Comparison of ENCODE assay signal across 8 cellular contexts in the genomic region with DNA sequence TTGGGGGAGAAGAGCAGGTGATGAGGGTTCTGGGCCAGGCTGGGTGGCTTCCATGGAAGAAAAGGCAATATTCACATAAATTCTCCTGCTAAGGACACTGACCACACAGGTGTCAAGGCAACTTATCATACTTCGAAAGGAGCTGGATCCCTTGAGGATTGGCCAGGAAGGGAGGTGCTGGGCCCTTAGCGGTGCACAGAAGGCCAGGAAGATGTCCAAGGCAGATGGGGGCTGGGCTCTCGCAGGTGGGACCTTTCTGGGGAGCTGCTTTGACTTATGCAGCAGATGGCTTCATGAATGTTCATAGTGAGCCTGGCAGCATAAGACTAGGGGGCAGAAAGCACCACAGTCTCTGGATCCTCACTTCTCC. TPM values are rescaled to one million over a fixed set of nuclear protein-coding genes. Genes with fewer than 3 reads are reported as not detected.
A peak's percentile ranks its signal among the peaks of the same experiment; 100 is the strongest.
DNase-seq lines count a peak whose midpoint lies in the region; ATAC-seq and TF ChIP-seq lines count a peak whose summit lies in the region.

No MANE protein-coding gene starts in this region.

- no peak for DNase-seq in activated CD8-positive, alpha-beta memory T cell treated with anti-CD3 and anti-CD28 coated beads, Interleukin-2, amount 10 ng/mL, durations not matched to agents 7 days and 5 days
- no peak for DNase-seq in activated CD8-positive, alpha-beta memory T cell treated with anti-CD3 and anti-CD28 coated beads, Interleukin-2, amount 50 U/mL, for 4 hours
- no peak for DNase-seq in adipocyte (ENCODE audit: low read depth)
- DNase-seq in myocyte (ENCODE audit: low read depth) = peak; percentile 66
- DNase-seq in suprapubic skin (ENCODE audit: low spot score in 2 of 2) = peak; percentile 48 to 59
- no peak for DNase-seq in mesenteric fat pad (ENCODE audit: low spot score)
- no peak for DNase-seq in stimulated activated CD8-positive, alpha-beta memory T cell treated with anti-CD3 and anti-CD28 coated beads, Interleukin-4, amount 100 ng/mL, for 48 hours

- 49% methylated on average over 3 of the region's 3 CpGs for WGBS in suprapubic skin

- no peak for TF ChIP-seq POLR2A in suprapubic skin (IDR thresholded peaks at IDR 0.05)

- H3K4me1 ChIP-seq in adipocyte (ENCODE audit: control insufficient read depth, insufficient read depth, low read length) (peaks cover 56% of the 10 kb centered on the region), suprapubic skin (peaks cover 67% of the 10 kb centered on the region)

- peaks cover 17% of the 10 kb centered on the region for H3K36me3 Mint-ChIP-seq in activated CD8-positive, alpha-beta memory T cell treated with anti-CD3 and anti-CD28 coated beads, Interleukin-2, amount 10 ng/mL, durations not matched to agents 7 days and 5 days

- H3K36me3 ChIP-seq in adipocyte (ENCODE audit: control insufficient read depth, insufficient read depth, low read length, severe bottlenecking) (peaks cover 35% of the 10 kb centered on the region), suprapubic skin (peaks cover 33% of the 10 kb centered on the region)

- TF ChIP-seq EP300 in suprapubic skin (IDR thresholded peaks at IDR 0.05) = no peak

- H3K4me3 Mint-ChIP-seq in activated CD8-positive, alpha-beta memory T cell treated with anti-CD3 and anti-CD28 coated beads, Interleukin-2, amount 10 ng/mL, durations not matched to agents 7 days and 5 days = no peak overlapping the region

- no peaks in the 10 kb centered on the region for H3K27me3 Mint-ChIP-seq in activated CD8-positive, alpha-beta memory T cell treated with anti-CD3 and anti-CD28 coated beads, Interleukin-2, amount 10 ng/mL, durations not matched to agents 7 days and 5 days

- TF ChIP-seq CTCF in suprapubic skin (IDR thresholded peaks at IDR 0.05) = no peak

- CTCF ChIA-PET in activated CD8-positive, alpha-beta memory T cell treated with anti-CD3 and anti-CD28 coated beads, Interleukin-2, amount 10 ng/mL, durations not matched to agents 7 days and 5 days (lab: Charles Lee) = interaction anchor here (1.0 to 11.3 kb wide), 6 partner anchors 9 to 297 kb away, joined by 3 to 233 read pairs (median 4); partner anchors contain the start of genes BLOC1S1 and SARNP

- peaks cover 57% of the 10 kb centered on the region for H3K4me1 Mint-ChIP-seq in activated CD8-positive, alpha-beta memory T cell treated with anti-CD3 and anti-CD28 coated beads, Interleukin-2, amount 10 ng/mL, durations not matched to agents 7 days and 5 days

- H3K27me3 ChIP-seq in adipocyte (replicated peaks; ENCODE audit: control insufficient read depth, insufficient read depth, low read length) (no peaks in the 10 kb centered on the region), suprapubic skin (no peaks in the 10 kb centered on the region)

- ATAC-seq in activated CD8-positive, alpha-beta memory T cell treated with anti-CD3 and anti-CD28 coated beads, Interleukin-2, amount 10 ng/mL, durations not matched to agents 7 days and 5 days = no peak
- no peak for ATAC-seq in HG03354 (IDR thresholded peaks at IDR 0.05; ENCODE audit: poor library complexity, severe bottlenecking, unreplicated experiment)

- H3K9me3 Mint-ChIP-seq in activated CD8-positive, alpha-beta memory T cell treated with anti-CD3 and anti-CD28 coated beads, Interleukin-2, amount 10 ng/mL, durations not matched to agents 7 days and 5 days (ENCODE audit: low read depth) = no peaks in the 10 kb centered on the region

- H3K4me3 ChIP-seq in adipocyte (ENCODE audit: low read length) (peak overlapping the region; percentile 97), suprapubic skin (no peak overlapping the region)

- H3K9ac ChIP-seq in adipocyte (ENCODE audit: low read length) = peak overlapping the region; percentile 99

- H3K27ac Mint-ChIP-seq in activated CD8-positive, alpha-beta memory T cell treated with anti-CD3 and anti-CD28 coated beads, Interleukin-2, amount 10 ng/mL, durations not matched to agents 7 days and 5 days = peak overlapping the region; percentile 12

- no peaks in the 10 kb centered on the region for H3K9me3 ChIP-seq in adipocyte (ENCODE audit: control insufficient read depth, low read length)
- H3K9me3 ChIP-seq in suprapubic skin = no peaks in the 10 kb centered on the region

- no peak overlapping the region for H3K27ac ChIP-seq in suprapubic skin

RNA-seq across cellular contexts. Expression of gene CD63, which starts 3.9 kb away (rescaled TPM):
- total RNA-seq in activated CD8-positive, alpha-beta memory T cell treated with anti-CD3 and anti-CD28 coated beads, Interleukin-2, amount 10 ng/mL, durations not matched to agents 7 days and 5 days = 100 to 1,000 TPM; 222 to 288 TPM
- total RNA-seq in myocyte (2,565 and 2,632 TPM in 2 replicates), suprapubic skin (100 to 1,000 TPM; 176 to 303 (median 193) TPM), mesenteric fat pad (1,545 TPM)
- polyA plus RNA-seq in myocyte (2012) = 2,293 TPM

RNA-seq across cellular contexts. Expression of gene RDH5, which starts 4.7 kb away (rescaled TPM):
- total RNA-seq in activated CD8-positive, alpha-beta memory T cell treated with anti-CD3 and anti-CD28 coated beads, Interleukin-2, amount 10 ng/mL, durations not matched to agents 7 days and 5 days = 10 to 100 TPM; 11.1 to 14.4 TPM
- 457 and 673 TPM in 2 replicates for total RNA-seq in myocyte
- 71.1 TPM for polyA plus RNA-seq in myocyte (2012)
- 10 to 100 TPM in 2 of 4 donors, 1 to 10 TPM in 2; 5.7 to 15.3 (median 9.5) TPM for total RNA-seq in suprapubic skin
- total RNA-seq in mesenteric fat pad = 123 TPM

RNA-seq across cellular contexts. Expression of gene BLOC1S1, which starts 9.1 kb away (rescaled TPM):
- 100 to 1,000 TPM; 151 to 152 TPM for total RNA-seq in activated CD8-positive, alpha-beta memory T cell treated with anti-CD3 and anti-CD28 coated beads, Interleukin-2, amount 10 ng/mL, durations not matched to agents 7 days and 5 days
- total RNA-seq in myocyte = 104 and 106 TPM in 2 replicates
- polyA plus RNA-seq in myocyte (2012) = 242 TPM
- 100 to 1,000 TPM in 3 of 4 donors, 10 to 100 TPM in 1; 92.7 to 166 (median 139) TPM for total RNA-seq in suprapubic skin
- total RNA-seq in mesenteric fat pad = 136 TPM

RNA-seq across cellular contexts. Expression of gene ITGA7, which starts 17.2 kb away (rescaled TPM):
- 1 to 10 TPM; 3.7 to 4.4 TPM for total RNA-seq in activated CD8-positive, alpha-beta memory T cell treated with anti-CD3 and anti-CD28 coated beads, Interleukin-2, amount 10 ng/mL, durations not matched to agents 7 days and 5 days
- total RNA-seq in myocyte (1,498 and 1,557 TPM in 2 replicates), suprapubic skin (10 to 100 TPM in 3 of 4 donors, 1 to 10 TPM in 1; 9.5 to 20.6 (median 15.8) TPM), mesenteric fat pad (536 TPM)
- 430 TPM for polyA plus RNA-seq in myocyte (2012)

RNA-seq across cellular contexts. Expression of gene GDF11, which starts 18.0 kb away (rescaled TPM):
- total RNA-seq in activated CD8-positive, alpha-beta memory T cell treated with anti-CD3 and anti-CD28 coated beads, Interleukin-2, amount 10 ng/mL, durations not matched to agents 7 days and 5 days = 10 to 100 TPM; 10.9 to 14.1 TPM
- 6.2 and 6.6 TPM in 2 replicates for total RNA-seq in myocyte
- 14.3 TPM for polyA plus RNA-seq in myocyte (2012)
- total RNA-seq in suprapubic skin = 1 to 10 TPM in 3 of 4 donors, under 1 TPM in 1; 0.68 to 3.8 (median 2.0) TPM
- total RNA-seq in mesenteric fat pad = 5.8 TPM

Comparison
In these comparisons a context has a peak if more than half of its experiments do, and no peak if none do; other contexts are left out.
1. DNase-seq: peak in myocyte (single experiment) and suprapubic skin (2 of 2); none in activated CD8-positive, alpha-beta memory T cell treated with anti-CD3 and anti-CD28 coated beads, Interleukin-2, amount 10 ng/mL, durations not matched to agents 7 days and 5 days (single experiment), activated CD8-positive, alpha-beta memory T cell treated with anti-CD3 and anti-CD28 coated beads, Interleukin-2, amount 50 U/mL, for 4 hours (single experiment), adipocyte (single experiment), mesenteric fat pad (single experiment) and stimulated activated CD8-positive, alpha-beta memory T cell treated with anti-CD3 and anti-CD28 coated beads, Interleukin-4, amount 100 ng/mL, for 48 hours (single experiment).